Comparison of ENCODE assay signal across 15 cellular contexts in genomic region chr1:207833381-207833780, GRCh38.
A peak's percentile ranks its signal among the peaks of the same experiment; 100 is the strongest.
DNase-seq lines count a peak whose midpoint lies in the region; ATAC-seq and TF ChIP-seq lines count a peak whose summit lies in the region.
"Had no signal": no experiment of that assay in that cellular context is flagged by ENCODE, and none has a peak within 500 bp of the region (broad histone marks: within the 10 kb centered on the region; RNA-seq: fewer than 3 reads in every experiment).

No MANE protein-coding gene starts in this region.

- H4K20me1 ChIP-seq in OCI-LY3 (ENCODE audit: insufficient read depth, low read length): no peaks in the 10 kb centered on the region

- H3K27ac Mint-ChIP-seq in activated T-cell treated with anti-CD3 and anti-CD28 coated beads, Interleukin-2, amount 50 U/mL, for 72 hours: peak overlapping the region; percentile 52
- peak overlapping the region; percentile 78 for H3K27ac Mint-ChIP-seq in endothelial cell (ENCODE audit: unreplicated experiment)
- H3K27ac Mint-ChIP-seq in chondrocyte (ENCODE audit: unreplicated experiment): no peak overlapping the region

- H3K9me3 ChIP-seq in OCI-LY3 (ENCODE audit: insufficient read depth, low read length) (no peaks in the 10 kb centered on the region), stomach (no peaks in the 10 kb centered on the region), lower lobe of right lung (no peaks in the 10 kb centered on the region)
- H3K9me3 ChIP-seq: pancreas had no signal

- H3K79me2 ChIP-seq in OCI-LY3 (ENCODE audit: low read length): peaks cover 34% of the 10 kb centered on the region

- TF ChIP-seq CTCF in OCI-LY3 (IDR thresholded peaks at IDR 0.05; ENCODE audit: low read depth, low read length): no peak
- TF ChIP-seq CTCF in endothelial cell (IDR thresholded peaks at IDR 0.05; ENCODE audit: unreplicated experiment): no peak
- no peak for TF ChIP-seq CTCF in stomach (IDR thresholded peaks at IDR 0.05)
- no peak for TF ChIP-seq CTCF in chondrocyte (IDR thresholded peaks at IDR 0.05)
- TF ChIP-seq CTCF in lower lobe of right lung (IDR thresholded peaks at IDR 0.05): no peak

- no peak overlapping the region for H2AFZ ChIP-seq in OCI-LY3 (ENCODE audit: low read depth, low read length)

- peak overlapping the region; percentile 82; the same call in 1 of the 2 replicates for H3K27ac ChIP-seq in OCI-LY3 (ENCODE audit: low read length)
- peak overlapping the region in 4 of 5 donors; percentile 23 to 98 (median 97) for H3K27ac ChIP-seq in stomach
- H3K27ac ChIP-seq in lower lobe of right lung: no peak overlapping the region
- H3K27ac ChIP-seq: pancreas had no signal

- H3K4me1 ChIP-seq in OCI-LY3 (ENCODE audit: low read length): peaks cover 56% of the 10 kb centered on the region
- peaks cover 58 to 100% (median 77%) of the 10 kb centered on the region in 4 donors for H3K4me1 ChIP-seq in stomach
- peaks cover 78% of the 10 kb centered on the region for H3K4me1 ChIP-seq in lower lobe of right lung

- peaks cover 6 to 13% of the 10 kb centered on the region in 2 donors for H3K36me3 Mint-ChIP-seq in activated T-cell treated with anti-CD3 and anti-CD28 coated beads, Interleukin-2, amount 50 U/mL, for 72 hours (ENCODE audit: insufficient read depth in 2 of 2)
- peaks cover 43% of the 10 kb centered on the region for H3K36me3 Mint-ChIP-seq in endothelial cell (ENCODE audit: low read depth, unreplicated experiment)
- peaks cover 2% of the 10 kb centered on the region for H3K36me3 Mint-ChIP-seq in chondrocyte (ENCODE audit: low read depth)

- no peak for ATAC-seq in activated T-cell treated with anti-CD3 and anti-CD28 coated beads, Interleukin-2, amount 50 U/mL, for 72 hours (replicated peaks in 1 of 2)
- ATAC-seq in lower lobe of right lung: no peak
- ATAC-seq in HG03095 (IDR thresholded peaks at IDR 0.05; ENCODE audit: unreplicated experiment): no peak
- ATAC-seq: esophagus mucosa, pancreas had no signal

- H3K4me3 Mint-ChIP-seq in activated T-cell treated with anti-CD3 and anti-CD28 coated beads, Interleukin-2, amount 50 U/mL, for 72 hours: no peak overlapping the region
- H3K4me3 Mint-ChIP-seq in endothelial cell (ENCODE audit: unreplicated experiment): peak overlapping the region; percentile 15
- H3K4me3 Mint-ChIP-seq in chondrocyte (ENCODE audit: unreplicated experiment): no peak overlapping the region

- H3K36me3 ChIP-seq in OCI-LY3 (replicated peaks; ENCODE audit: low read depth, low read length) (peaks cover 4% of the 10 kb centered on the region), stomach (peaks cover 0 to 7% (median 0%) of the 10 kb centered on the region in 4 donors), lower lobe of right lung (no peaks in the 10 kb centered on the region)
- H3K36me3 ChIP-seq: pancreas had no signal

- no peaks in the 10 kb centered on the region for H3K9me3 Mint-ChIP-seq in activated T-cell treated with anti-CD3 and anti-CD28 coated beads, Interleukin-2, amount 50 U/mL, for 72 hours
- no peaks in the 10 kb centered on the region for H3K9me3 Mint-ChIP-seq in endothelial cell (ENCODE audit: unreplicated experiment)
- H3K9me3 Mint-ChIP-seq in chondrocyte (ENCODE audit: low read depth): no peaks in the 10 kb centered on the region

- WGBS in stomach, 5 donors: 68 to 94% (median 82%) methylated on average over 6 of the region's 6 CpGs

- DNase-seq in activated T-cell treated with anti-CD3 and anti-CD28 coated beads, Interleukin-2, amount 50 U/mL, for 72 hours: no peak
- DNase-seq in activated T-cell treated with anti-CD3 and anti-CD28 coated beads, Interleukin-2, amount 50 U/mL, for 48 hours: no peak
- DNase-seq in endothelial cell (ENCODE audit: low spot score): no peak
- no peak for DNase-seq in stomach
- DNase-seq in chondrocyte (ENCODE audit: low spot score): no peak
- no peak for DNase-seq in lower lobe of right lung
- DNase-seq: activated effector memory CD4-positive, alpha-beta T cell treated with Interleukin-2 at 50 U/mL for 16 hours; H7; mesendoderm; pancreas; SHP77 treated with DMSO at 0.1 percent for 48 hours; stimulated activated CD8-positive, alpha-beta memory T cell treated with anti-CD3 and anti-CD28 coated beads, Interleukin-4, amount 100 ng/mL, for 48 hours had no signal

- no peak for TF ChIP-seq POLR2A in stomach (IDR thresholded peaks at IDR 0.05)

- H3K27me3 ChIP-seq in OCI-LY3 (ENCODE audit: low read depth, low read length) (no peaks in the 10 kb centered on the region), stomach (no peaks in the 10 kb centered on the region), lower lobe of right lung (ENCODE audit: low read depth) (no peaks in the 10 kb centered on the region)
- H3K27me3 ChIP-seq: pancreas had no signal

- peaks cover 96% of the 10 kb centered on the region for H3K4me1 Mint-ChIP-seq in activated T-cell treated with anti-CD3 and anti-CD28 coated beads, Interleukin-2, amount 50 U/mL, for 72 hours (ENCODE audit: low read depth)
- peaks cover 62% of the 10 kb centered on the region for H3K4me1 Mint-ChIP-seq in endothelial cell (ENCODE audit: unreplicated experiment)
- H3K4me1 Mint-ChIP-seq in chondrocyte (ENCODE audit: low read depth): no peaks in the 10 kb centered on the region

- no peaks in the 10 kb centered on the region for H3K27me3 Mint-ChIP-seq in activated T-cell treated with anti-CD3 and anti-CD28 coated beads, Interleukin-2, amount 50 U/mL, for 72 hours (ENCODE audit: low read depth)
- peaks cover 6% of the 10 kb centered on the region for H3K27me3 Mint-ChIP-seq in endothelial cell (ENCODE audit: unreplicated experiment)
- no peaks in the 10 kb centered on the region for H3K27me3 Mint-ChIP-seq in chondrocyte (ENCODE audit: low read depth)

- H3K4me3 ChIP-seq in OCI-LY3 (ENCODE audit: low read length): no peak overlapping the region
- H3K4me3 ChIP-seq in stomach: no peak overlapping the region
- H3K4me3 ChIP-seq in lower lobe of right lung: no peak overlapping the region
- H3K4me3 ChIP-seq: pancreas had no signal

- peak overlapping the region; percentile 85 for H3K4me2 ChIP-seq in OCI-LY3 (ENCODE audit: low read length)

- H3K9ac ChIP-seq in OCI-LY3 (ENCODE audit: low read length): no peak overlapping the region

- TF ChIP-seq EP300 in stomach (IDR thresholded peaks at IDR 0.05): no peak

- intact Hi-C loops in stomach (cut with DNase I; ENCODE audit: low total_unique reads): loop anchor here (5.0 kb wide), 1 partner anchor 34 kb away; no protein-coding TSS in a partner anchor
- intact Hi-C loops in lower lobe of right lung (cut with DNase I): no loop called here
